Comparison of ENCODE assay signal across 8 cellular contexts in the genomic region with DNA sequence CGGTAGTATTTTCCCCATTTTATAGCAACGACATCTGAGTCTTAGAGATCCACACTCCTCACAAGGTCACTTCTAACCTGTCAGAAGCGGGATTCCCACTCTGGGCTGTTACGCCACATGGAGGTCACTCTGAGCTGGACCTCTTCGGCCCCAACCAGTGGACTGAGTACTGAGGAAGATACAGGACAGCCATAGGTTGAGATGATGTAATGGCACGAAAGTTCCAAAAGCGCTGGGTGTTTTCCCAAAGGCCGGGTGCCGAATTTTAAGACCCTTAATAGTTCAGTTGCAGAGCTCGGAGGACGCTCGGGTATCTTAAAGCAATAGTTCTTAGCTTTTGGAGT. TPM values are rescaled to one million over a fixed set of nuclear protein-coding genes. Genes with fewer than 3 reads are reported as not detected.
DNase-seq lines count a peak whose midpoint lies in the region; ATAC-seq and TF ChIP-seq lines count a peak whose summit lies in the region.

No MANE protein-coding gene starts in this region.

- no peaks in the 10 kb centered on the region for H3K9me3 Mint-ChIP-seq in naive thymus-derived CD8-positive, alpha-beta T cell

- peaks cover 18 to 32% (median 26%) of the 10 kb centered on the region in 4 donors for H3K4me1 Mint-ChIP-seq in naive thymus-derived CD8-positive, alpha-beta T cell

- H3K27ac Mint-ChIP-seq in naive thymus-derived CD8-positive, alpha-beta T cell: peak overlapping the region; percentile 94 to 99 (median 98)

- peak overlapping the region; percentile 84 for H3K4me3 ChIP-seq in SK-N-MC

- POLR2A ChIA-PET in naive thymus-derived CD8-positive, alpha-beta T cell (lab: Charles Lee): interaction anchor here (0.8 to 1.4 kb wide), 3 partner anchors 18 to 51 kb away, joined by 3 to 5 read pairs (median 4); no protein-coding TSS in a partner anchor

- no peak for TF ChIP-seq CTCF in 22Rv1 (IDR thresholded peaks at IDR 0.05)

- H3K27me3 Mint-ChIP-seq in naive thymus-derived CD8-positive, alpha-beta T cell: no peaks in the 10 kb centered on the region

- peaks cover 0 to 34% (median 4%) of the 10 kb centered on the region in 3 donors for H3K36me3 Mint-ChIP-seq in naive thymus-derived CD8-positive, alpha-beta T cell

- DNase-seq in SK-N-MC (ENCODE audit: low read depth, low spot score) (no peak), epithelial cell of prostate (ENCODE audit: low read depth, low spot score) (no peak), NCI-H1105 treated with DMSO at 0.1 percent for 48 hours (lab: John Stamatoyannopoulos, UW) (no peak), NCI-H2081 (lab: John Stamatoyannopoulos, UW) (no peak)
- DNase-seq in naive thymus-derived CD8-positive, alpha-beta T cell: peak in 1 of 10 donors; percentile 9

- peak overlapping the region; percentile 89 to 97 (median 93) for H3K4me3 Mint-ChIP-seq in naive thymus-derived CD8-positive, alpha-beta T cell

- H3K27ac ChIP-seq in 22Rv1 (peak overlapping the region; percentile 80), SK-N-MC (peak overlapping the region; percentile 64; the same call in 1 of the 2 replicates), epithelial cell of prostate (peak overlapping the region; percentile 95)

- peaks cover 24% of the 10 kb centered on the region for H3K36me3 ChIP-seq in SK-N-MC (ENCODE audit: insufficient read depth, low read length)

- H3K9me3 ChIP-seq in SK-N-MC (ENCODE audit: low read depth, low read length): no peaks in the 10 kb centered on the region

- peak overlapping the region; percentile 94 for H3K9ac ChIP-seq in SK-N-MC (ENCODE audit: insufficient read length)

- ATAC-seq in GM19455 (IDR thresholded peaks at IDR 0.05; ENCODE audit: unreplicated experiment) (peak; percentile 5), GM18511 (IDR thresholded peaks at IDR 0.05; ENCODE audit: unreplicated experiment) (no peak)
- no peak for ATAC-seq in naive thymus-derived CD8-positive, alpha-beta T cell

RNA-seq across cellular contexts. Expression of gene GHITM, which starts 0.7 kb away (rescaled TPM):
- 10 to 100 TPM; 90.3 to 92.5 TPM for total RNA-seq in naive thymus-derived CD8-positive, alpha-beta T cell
- 100 to 1,000 TPM; 270 to 338 (median 281) TPM for polyA plus RNA-seq in naive thymus-derived CD8-positive, alpha-beta T cell

RNA-seq across cellular contexts. Expression of gene GPR15LG, which starts 33.6 kb away (rescaled TPM):
- not detected for total RNA-seq in naive thymus-derived CD8-positive, alpha-beta T cell
- not detected for polyA plus RNA-seq in naive thymus-derived CD8-positive, alpha-beta T cell

RNA-seq across cellular contexts. Expression of gene CDHR1, which starts 54.3 kb away (rescaled TPM):
- under 1 TPM; 0.29 to 0.80 TPM for total RNA-seq in naive thymus-derived CD8-positive, alpha-beta T cell
- under 1 TPM; 0.16 to 0.43 (median 0.24) TPM for polyA plus RNA-seq in naive thymus-derived CD8-positive, alpha-beta T cell
